In the genomic region with DNA sequence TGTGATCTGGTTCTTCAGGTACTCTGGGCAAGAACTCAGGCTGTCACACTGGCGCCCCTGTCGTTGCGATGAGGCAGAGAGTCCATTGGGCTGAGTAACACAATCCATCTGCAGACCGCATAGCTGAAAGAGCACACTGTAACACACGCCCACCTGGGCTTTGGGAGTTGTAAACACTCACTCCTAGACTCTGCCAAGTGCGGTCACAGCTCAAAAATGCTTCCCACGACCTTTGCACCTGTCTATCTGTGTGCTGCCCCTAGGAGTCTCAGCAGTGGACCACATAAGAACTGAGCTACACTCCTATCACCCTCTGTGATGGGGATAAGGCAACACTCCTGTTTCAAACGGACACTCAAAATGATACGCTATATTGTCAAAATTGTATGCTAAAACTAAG, we compare ENCODE assay signal across 1 cellular context.
TF ChIP-seq lines count a peak whose summit lies in the region.

No MANE protein-coding gene starts in this region.

TF ChIP-seq in H1, 55 proteins besides CTCF, POLR2A, EP300 and RAD21 (continued from another document):
- TF ChIP-seq NANOG (IDR thresholded peaks at IDR 0.05; ENCODE audit: insufficient read depth, low read depth, low read length, poor library complexity, severe bottlenecking) (no peak), SRF (IDR thresholded peaks at IDR 0.05; ENCODE audit: low read depth, low read length) (no peak), RBBP5 (IDR thresholded peaks at IDR 0.05; ENCODE audit: borderline replicate concordance, low read depth, low read length) (no peak), JUND (IDR thresholded peaks at IDR 0.05; ENCODE audit: low read length) (no peak)
